24 cellular contexts compared by ENCODE assay signal in genomic region chr4:157271166-157271869, GRCh38. TPM values are rescaled to one million over a fixed set of nuclear protein-coding genes. Genes with fewer than 3 reads are reported as not detected.
DNase-seq lines count a peak whose midpoint lies in the region; ATAC-seq and TF ChIP-seq lines count a peak whose summit lies in the region.
"Had no signal": no experiment of that assay in that cellular context is flagged by ENCODE, and none has a peak within 500 bp of the region (broad histone marks: within the 10 kb centered on the region; RNA-seq: fewer than 3 reads in every experiment).

No MANE protein-coding gene starts in this region.

- no peaks in the 10 kb centered on the region for H4K20me1 ChIP-seq in MM.1S (ENCODE audit: insufficient read depth, low read length)

- no peak overlapping the region for H3K27ac ChIP-seq in brain microvascular endothelial cell
- no peak overlapping the region for H3K27ac ChIP-seq in MM.1S (ENCODE audit: low read length)
- H3K27ac ChIP-seq: ascending aorta, esophagus squamous epithelium, stomach, upper lobe of right lung had no signal

- in situ Hi-C loops in brain microvascular endothelial cell (cut with HindIII; ENCODE audit: low pct_ligation_motif_present, low sequenced_read_pairs): no loop called here

- H3K4me3 ChIP-seq in brain microvascular endothelial cell (ENCODE audit: low read depth, low read length) (no peak overlapping the region), MM.1S (ENCODE audit: low read length) (no peak overlapping the region)
- H3K4me3 ChIP-seq: ascending aorta, esophagus squamous epithelium, stomach, upper lobe of right lung had no signal

- H3K4me2 ChIP-seq in MM.1S (ENCODE audit: low read depth, low read length): no peak overlapping the region

- ATAC-seq in HG03139 (IDR thresholded peaks at IDR 0.05; ENCODE audit: unreplicated experiment): no peak
- ATAC-seq: activated T-cell treated with anti-CD3 and anti-CD28 coated beads, Interleukin-2, amount 50 U/mL, for 72 hours; effector memory CD8-positive, alpha-beta T cell; left ventricle myocardium superior; upper lobe of right lung had no signal

- H3K4me1 ChIP-seq in MM.1S (ENCODE audit: low read length): no peaks in the 10 kb centered on the region
- H3K4me1 ChIP-seq: ascending aorta, esophagus squamous epithelium, stomach, upper lobe of right lung had no signal

- TF ChIP-seq CTCF in brain microvascular endothelial cell (IDR thresholded peaks at IDR 0.05; ENCODE audit: low read depth, low read length, missing control alignments) (no peak), MM.1S (IDR thresholded peaks at IDR 0.05; ENCODE audit: low read length) (no peak)

- no peaks in the 10 kb centered on the region for H3K9me2 ChIP-seq in MM.1S (replicated peaks; ENCODE audit: insufficient read depth, low read length)

- no peak overlapping the region for H2AFZ ChIP-seq in MM.1S (ENCODE audit: low read length)

- H3K27me3 ChIP-seq in brain microvascular endothelial cell (replicated peaks) (no peaks in the 10 kb centered on the region), MM.1S (replicated peaks; ENCODE audit: insufficient read depth, low read length) (no peaks in the 10 kb centered on the region)
- H3K27me3 ChIP-seq: ascending aorta, esophagus squamous epithelium, stomach, upper lobe of right lung had no signal

- no peaks in the 10 kb centered on the region for H3K36me3 ChIP-seq in brain microvascular endothelial cell (replicated peaks)
- no peaks in the 10 kb centered on the region for H3K36me3 ChIP-seq in MM.1S (replicated peaks; ENCODE audit: insufficient read depth, low read length)
- H3K36me3 ChIP-seq: ascending aorta, esophagus squamous epithelium, stomach, upper lobe of right lung had no signal

- no peaks in the 10 kb centered on the region for H3K79me2 ChIP-seq in MM.1S (ENCODE audit: low read length)

- peak; percentile 67 for DNase-seq in H4 (ENCODE audit: low spot score)
- peak; percentile 88 for DNase-seq in M059J (ENCODE audit: low read depth)
- DNase-seq in brain microvascular endothelial cell: peak; percentile 35
- DNase-seq in non-pigmented ciliary epithelial cell (ENCODE audit: low read depth): peak; percentile 41
- no peak for DNase-seq in GOT3 (lab: John Stamatoyannopoulos, UW)
- no peak for DNase-seq in MM.1S
- DNase-seq in HPDE6-E6E7 (ENCODE audit: extremely low spot score): no peak
- DNase-seq: activated CD4-positive, CD25-positive, alpha-beta regulatory T cell treated with anti-CD3 and anti-CD28 coated beads, Interleukin-2, amount 50 U/mL, for 72 hours; activated naive CD4-positive, alpha-beta T cell treated with anti-CD3 and anti-CD28 coated beads, Interleukin-2, amount 50 U/mL, for 16 hours; activated T-cell treated with anti-CD3 and anti-CD28 coated beads, Interleukin-2, amount 50 U/mL, for 72 hours; effector memory CD8-positive, alpha-beta T cell; esophagus squamous epithelium; glutamatergic neuron; Karpas-422; left ventricle myocardium superior; NCI-H1092; NCI-H2081; NCI-H510A treated with DMSO at 0.1 percent for 48 hours; stimulated activated CD4-positive, alpha-beta T cell treated with anti-CD3 and anti-CD28 coated beads, Interleukin-4, amount 100 ng/mL, for 4 hours; stomach; T1000; upper lobe of right lung had no signal

- H3K9me3 ChIP-seq in MM.1S (replicated peaks; ENCODE audit: insufficient read depth, low read length): no peaks in the 10 kb centered on the region
- H3K9me3 ChIP-seq: esophagus squamous epithelium, stomach, upper lobe of right lung had no signal

- H3K9ac ChIP-seq in MM.1S (ENCODE audit: low read length): no peak overlapping the region

- no peaks in the 10 kb centered on the region for H3F3A ChIP-seq in MM.1S (ENCODE audit: insufficient read depth, low read length)

RNA-seq across cellular contexts. Expression of gene GRIA2, which starts 50.8 kb away (rescaled TPM):
- total RNA-seq in H4 (2014; rRNA removed; shearing (Covaris generic)): not detected in 2 replicates
- not detected in 2 replicates for total RNA-seq in M059J (2014; rRNA removed; shearing (Covaris generic))
- total RNA-seq: activated T-cell treated with anti-CD3 and anti-CD28 coated beads, Interleukin-2, amount 50 U/mL, for 72 hours; left ventricle myocardium superior; upper lobe of right lung had no signal

Comparison
In these comparisons a context has a peak if more than half of its experiments do, and no peak if none do; other contexts are left out.
1. DNase-seq: peak in H4 (single experiment), M059J (single experiment), brain microvascular endothelial cell (single experiment) and non-pigmented ciliary epithelial cell (single experiment); none in GOT3 (single experiment), MM.1S (single experiment) and HPDE6-E6E7 (single experiment).